Comparison of ENCODE assay signal across 23 cellular contexts in the genomic region with DNA sequence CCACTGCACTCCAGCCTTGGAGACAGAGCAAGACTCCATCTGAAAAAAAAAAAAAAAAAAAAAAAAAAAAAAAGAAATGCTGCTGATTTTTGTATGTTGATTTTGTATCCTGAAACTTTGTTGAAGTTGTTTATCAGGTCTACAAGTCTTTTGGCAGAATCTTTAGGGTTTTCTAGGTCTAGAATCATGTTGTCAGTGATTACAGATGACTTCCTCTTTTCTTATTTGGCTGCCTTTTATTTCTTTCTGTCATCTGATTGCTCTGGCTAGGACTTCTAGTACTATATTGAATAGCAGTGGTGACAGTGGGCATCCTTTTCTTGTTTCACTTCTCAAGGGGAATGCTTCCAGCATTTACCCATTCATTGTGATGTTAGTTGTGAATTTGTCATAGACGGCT.
"Had no signal": no experiment of that assay in that cellular context is flagged by ENCODE, and none has a peak within 500 bp of the region (broad histone marks: within the 10 kb centered on the region; RNA-seq: fewer than 3 reads in every experiment).

No MANE protein-coding gene starts in this region.

- H3K4me3 ChIP-seq: esophagus muscularis mucosa, gastrocnemius medialis, heart right ventricle, psoas muscle, spleen, thoracic aorta, transverse colon had no signal

- ATAC-seq: effector memory CD8-positive, alpha-beta T cell; gastrocnemius medialis; heart right ventricle; sciatic nerve; stimulated activated naive B cell treated with anti-CD40 and anti-IgM and Interleukin-4, amounts not matched to agents 10 μg/mL and 1 μg/mL and 100 μg/mL, for 72 hours; stimulated activated naive CD8-positive, alpha-beta T cell treated with anti-CD3 and anti-CD28 coated beads, Interleukin-15, amount 100 ng/mL, for 72 hours had no signal

- H3K27ac ChIP-seq: epithelial cell of prostate, esophagus muscularis mucosa, gastrocnemius medialis, heart right ventricle, parathyroid adenoma, psoas muscle, spleen, thoracic aorta, transverse colon had no signal

- H3K36me3 ChIP-seq: esophagus muscularis mucosa, gastrocnemius medialis, heart right ventricle, spleen, thoracic aorta, transverse colon had no signal

- H3K27me3 ChIP-seq: esophagus muscularis mucosa, gastrocnemius medialis, heart right ventricle, spleen, transverse colon had no signal

- FAIRE-seq: islet of Langerhans had no signal

- DNase-seq: effector memory CD8-positive, alpha-beta T cell; gastrocnemius medialis; heart right ventricle; hypothalamus; kidney glomerular epithelial cell; mesendoderm; naive B cell; psoas muscle; retina; spleen; stimulated activated CD4-positive, alpha-beta T cell treated with anti-CD3 and anti-CD28 coated beads, Interleukin-15, amount 100 ng/mL, for 24 hours; stimulated activated CD4-positive, alpha-beta T cell treated with anti-CD3 and anti-CD28 coated beads, Interleukin-1b, Interleukin-23, amount 100 ng/mL, for 48 hours; stimulated activated CD4-positive, alpha-beta T cell treated with anti-CD3 and anti-CD28 coated beads, Interleukin-4, amount 100 ng/mL, for 24 hours; stimulated activated naive B cell treated with anti-CD40 and anti-IgM and Interleukin-4, amounts not matched to agents 10 μg/mL and 1 μg/mL and 100 μg/mL, for 72 hours; stimulated activated naive CD8-positive, alpha-beta T cell treated with anti-CD3 and anti-CD28 coated beads, Interleukin-15, amount 100 ng/mL, for 72 hours; substantia nigra; transverse colon had no signal

- H3K4me1 ChIP-seq: esophagus muscularis mucosa, gastrocnemius medialis, heart right ventricle, parathyroid adenoma, psoas muscle, spleen, transverse colon had no signal

- H3K9me3 ChIP-seq: esophagus muscularis mucosa, gastrocnemius medialis, psoas muscle, thoracic aorta, transverse colon had no signal
